Comparison of ENCODE assay signal across 25 cellular contexts in genomic region chr3:34247401-34247800, GRCh38.
"Had no signal": no experiment of that assay in that cellular context is flagged by ENCODE, and none has a peak within 500 bp of the region (broad histone marks: within the 10 kb centered on the region; RNA-seq: fewer than 3 reads in every experiment).

No MANE protein-coding gene starts in this region.

- H3K4me1 ChIP-seq: colonic mucosa, esophagus squamous epithelium, foreskin keratinocyte, gastrocnemius medialis, heart left ventricle, heart right ventricle had no signal

- H3K27me3 Mint-ChIP-seq: dendritic cell treated with granulocyte-macrophage colony-stimulating factor and Interleukin-4, amounts not matched to agents 40 ng/mL and 50 ng/mL, for 4 days; effector memory CD8-positive, alpha-beta T cell had no signal

- H3K27ac ChIP-seq: colonic mucosa, coronary artery, dorsolateral prefrontal cortex, epithelial cell of prostate, esophagus muscularis mucosa, esophagus squamous epithelium, foreskin keratinocyte, gastrocnemius medialis, gastroesophageal sphincter, heart left ventricle, heart right ventricle had no signal

- H3K27me3 ChIP-seq: colonic mucosa, dorsolateral prefrontal cortex, esophagus muscularis mucosa, esophagus squamous epithelium, foreskin keratinocyte, gastrocnemius medialis, gastroesophageal sphincter, heart left ventricle, heart right ventricle had no signal

- H3K4me3 Mint-ChIP-seq: dendritic cell treated with granulocyte-macrophage colony-stimulating factor and Interleukin-4, amounts not matched to agents 40 ng/mL and 50 ng/mL, for 4 days; effector memory CD8-positive, alpha-beta T cell; endodermal cell had no signal

- H3K9me3 Mint-ChIP-seq: dendritic cell treated with granulocyte-macrophage colony-stimulating factor and Interleukin-4, amounts not matched to agents 40 ng/mL and 50 ng/mL, for 4 days; effector memory CD8-positive, alpha-beta T cell; endodermal cell had no signal

- ATAC-seq: effector memory CD8-positive, alpha-beta T cell; esophagus mucosa; foreskin keratinocyte; gastrocnemius medialis; gastroesophageal sphincter; heart left ventricle; heart right ventricle had no signal

- H3K9me3 ChIP-seq: colonic mucosa, esophagus muscularis mucosa, esophagus squamous epithelium, gastrocnemius medialis, gastroesophageal sphincter had no signal

- H3K4me3 ChIP-seq: colonic mucosa, coronary artery, dorsolateral prefrontal cortex, esophagus muscularis mucosa, esophagus squamous epithelium, gastrocnemius medialis, gastroesophageal sphincter, heart left ventricle, heart right ventricle had no signal

- DNase-seq: colonic mucosa; cortex of kidney; dermis blood vessel endothelial cell; dorsolateral prefrontal cortex; effector CD4-positive, alpha-beta T cell; effector CD8-positive, alpha-beta T cell; effector memory CD4-positive, alpha-beta T cell; effector memory CD8-positive, alpha-beta T cell; endodermal cell; erythroblast; esophagus squamous epithelium; foreskin fibroblast; foreskin keratinocyte; foreskin melanocyte; gastrocnemius medialis; glutamatergic neuron; head of caudate nucleus; heart left ventricle; heart right ventricle had no signal

- H3K36me3 ChIP-seq: colonic mucosa, esophagus muscularis mucosa, esophagus squamous epithelium, gastrocnemius medialis, gastroesophageal sphincter, heart left ventricle, heart right ventricle had no signal

- H3K27ac Mint-ChIP-seq: dendritic cell treated with granulocyte-macrophage colony-stimulating factor and Interleukin-4, amounts not matched to agents 40 ng/mL and 50 ng/mL, for 4 days; effector memory CD8-positive, alpha-beta T cell; endodermal cell had no signal
